ENCODE assay signal across 1 cellular context in the genomic region with DNA sequence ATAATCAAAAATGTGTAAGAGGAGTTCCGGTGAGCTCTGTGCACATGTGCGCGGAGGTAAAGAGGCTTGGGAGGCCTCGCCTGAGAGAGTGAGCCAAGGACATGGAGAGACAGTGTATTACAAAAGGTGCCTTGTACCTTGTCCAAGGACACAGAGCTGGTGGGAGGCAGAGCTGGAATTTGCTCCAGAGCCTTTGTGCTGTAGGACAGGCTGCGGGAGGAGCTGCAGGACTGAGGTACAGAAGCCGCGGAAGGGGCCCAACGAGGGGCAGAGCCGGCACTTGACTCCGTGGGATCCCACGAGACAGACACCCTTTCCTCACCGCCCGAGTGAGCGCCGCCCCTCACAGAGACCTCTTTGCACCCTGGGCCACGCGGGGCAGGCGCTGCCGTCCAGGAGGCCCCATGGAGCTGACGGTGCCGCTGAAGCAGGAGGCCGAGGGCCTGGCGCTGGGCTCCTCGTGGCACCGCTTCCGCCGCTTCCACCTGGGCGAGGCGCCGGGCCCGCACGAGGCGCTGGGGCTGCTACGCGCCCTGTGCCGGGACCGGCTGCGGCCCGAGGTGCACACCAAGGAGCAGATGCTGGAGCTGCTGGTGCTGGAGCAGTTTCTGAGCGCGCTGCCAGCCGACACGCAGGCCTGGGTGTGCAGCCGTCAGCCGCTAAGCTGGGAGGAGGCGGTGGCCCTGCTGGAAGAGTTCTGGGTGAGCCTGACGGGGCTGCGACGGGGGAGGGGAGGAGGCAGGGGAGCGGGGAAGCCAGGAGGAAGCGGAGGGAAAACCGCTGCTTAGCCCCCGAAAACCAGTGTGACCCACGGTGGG.
TF ChIP-seq lines count a peak whose summit lies in the region.

No MANE protein-coding gene starts in this region.

TF ChIP-seq in HepG2, 621 proteins besides CTCF, POLR2A, EP300 and RAD21 (continued from another document and continues in another):
- TF ChIP-seq, protein P1, sequence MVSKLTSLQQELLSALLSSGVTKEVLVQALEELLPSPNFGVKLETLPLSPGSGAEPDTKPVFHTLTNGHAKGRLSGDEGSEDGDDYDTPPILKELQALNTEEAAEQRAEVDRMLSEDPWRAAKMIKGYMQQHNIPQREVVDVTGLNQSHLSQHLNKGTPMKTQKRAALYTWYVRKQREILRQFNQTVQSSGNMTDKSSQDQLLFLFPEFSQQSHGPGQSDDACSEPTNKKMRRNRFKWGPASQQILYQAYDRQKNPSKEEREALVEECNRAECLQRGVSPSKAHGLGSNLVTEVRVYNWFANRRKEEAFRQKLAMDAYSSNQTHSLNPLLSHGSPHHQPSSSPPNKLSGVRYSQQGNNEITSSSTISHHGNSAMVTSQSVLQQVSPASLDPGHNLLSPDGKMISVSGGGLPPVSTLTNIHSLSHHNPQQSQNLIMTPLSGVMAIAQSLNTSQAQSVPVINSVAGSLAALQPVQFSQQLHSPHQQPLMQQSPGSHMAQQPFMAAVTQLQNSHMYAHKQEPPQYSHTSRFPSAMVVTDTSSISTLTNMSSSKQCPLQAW (CRISPR knock-in tag; IDR thresholded peaks at IDR 0.05) = 0 out of 2 replicates have a peak, but pooled peaks have one; percentile 16
- TF ChIP-seq STAG1 (CRISPR knock-in tag; IDR thresholded peaks at IDR 0.05) (peak; percentile 35), MAFK (conservative IDR thresholded peaks at IDR 0.05 in 1 of 2, IDR thresholded peaks at IDR 0.05 in 1 of 2; ENCODE audit: low read length in 2 of 2) (no peak), NCOA2 (CRISPR knock-in tag; IDR thresholded peaks at IDR 0.05) (peak; percentile 76), ZNF704 (CRISPR knock-in tag; IDR thresholded peaks at IDR 0.05; ENCODE audit: borderline replicate concordance) (no peak; the same call in 1 of the 2 replicates), RCOR2 (CRISPR knock-in tag; IDR thresholded peaks at IDR 0.05) (peak; percentile 79), ZNF740 (CRISPR knock-in tag; IDR thresholded peaks at IDR 0.05) (no peak; the same call in 1 of the 2 replicates), SATB2 (CRISPR knock-in tag; IDR thresholded peaks at IDR 0.05) (no peak), PLSCR1 (CRISPR knock-in tag; IDR thresholded peaks at IDR 0.05; ENCODE audit: borderline replicate concordance) (no peak), NFYC (CRISPR knock-in tag; IDR thresholded peaks at IDR 0.05) (no peak), YEATS2 (CRISPR knock-in tag; IDR thresholded peaks at IDR 0.05; ENCODE audit: borderline replicate concordance) (no peak), SOX5 (CRISPR knock-in tag; IDR thresholded peaks at IDR 0.05; ENCODE audit: borderline replicate concordance) (peak; percentile 46; the same call in 1 of the 2 replicates), ZNF121 (CRISPR knock-in tag; IDR thresholded peaks at IDR 0.05) (peak; percentile 36; the same call in 1 of the 2 replicates), SP1 (IDR thresholded peaks at IDR 0.05) (no peak), SP1 (CRISPR knock-in tag; IDR thresholded peaks at IDR 0.05) (no peak), SMC3 (IDR thresholded peaks at IDR 0.05; ENCODE audit: low read length) (no peak), KLF16 (CRISPR knock-in tag; IDR thresholded peaks at IDR 0.05) (peak in 1 of 2 experiments; percentile 82; a peak in 1 of 4 replicates), BATF2 (CRISPR knock-in tag; IDR thresholded peaks at IDR 0.05) (no peak), ETV5 (CRISPR knock-in tag; IDR thresholded peaks at IDR 0.05; ENCODE audit: borderline replicate concordance) (peak; percentile 79; the same call in 1 of the 2 replicates), CHD4 (IDR thresholded peaks at IDR 0.05; ENCODE audit: borderline replicate concordance, low read length) (no peak), NR0B2 (CRISPR knock-in tag; IDR thresholded peaks at IDR 0.05) (peak; percentile 77; the same call in 1 of the 2 replicates), ZNF841 (CRISPR knock-in tag; IDR thresholded peaks at IDR 0.05; ENCODE audit: borderline replicate concordance) (peak; percentile 81; the same call in 1 of the 2 replicates), DMAP1 (CRISPR knock-in tag; IDR thresholded peaks at IDR 0.05) (peak; percentile 91), HNRNPUL1 (IDR thresholded peaks at IDR 0.05; ENCODE audit: low read depth, low read length) (no peak), JUND (CRISPR knock-in tag; IDR thresholded peaks at IDR 0.05) (0 out of 2 replicates have a peak, but pooled peaks have one; percentile 4), PCBP1 (IDR thresholded peaks at IDR 0.05; ENCODE audit: borderline replicate concordance, low read depth, low read length) (no peak), SKI (IDR thresholded peaks at IDR 0.05; ENCODE audit: partially characterized antibody) (peak; percentile 66), KAT8 (CRISPR knock-in tag; IDR thresholded peaks at IDR 0.05) (peak; percentile 75; the same call in 1 of the 2 replicates), ZNF253 (CRISPR knock-in tag; IDR thresholded peaks at IDR 0.05; ENCODE audit: borderline replicate concordance) (no peak)
- TF ChIP-seq, protein P2, sequence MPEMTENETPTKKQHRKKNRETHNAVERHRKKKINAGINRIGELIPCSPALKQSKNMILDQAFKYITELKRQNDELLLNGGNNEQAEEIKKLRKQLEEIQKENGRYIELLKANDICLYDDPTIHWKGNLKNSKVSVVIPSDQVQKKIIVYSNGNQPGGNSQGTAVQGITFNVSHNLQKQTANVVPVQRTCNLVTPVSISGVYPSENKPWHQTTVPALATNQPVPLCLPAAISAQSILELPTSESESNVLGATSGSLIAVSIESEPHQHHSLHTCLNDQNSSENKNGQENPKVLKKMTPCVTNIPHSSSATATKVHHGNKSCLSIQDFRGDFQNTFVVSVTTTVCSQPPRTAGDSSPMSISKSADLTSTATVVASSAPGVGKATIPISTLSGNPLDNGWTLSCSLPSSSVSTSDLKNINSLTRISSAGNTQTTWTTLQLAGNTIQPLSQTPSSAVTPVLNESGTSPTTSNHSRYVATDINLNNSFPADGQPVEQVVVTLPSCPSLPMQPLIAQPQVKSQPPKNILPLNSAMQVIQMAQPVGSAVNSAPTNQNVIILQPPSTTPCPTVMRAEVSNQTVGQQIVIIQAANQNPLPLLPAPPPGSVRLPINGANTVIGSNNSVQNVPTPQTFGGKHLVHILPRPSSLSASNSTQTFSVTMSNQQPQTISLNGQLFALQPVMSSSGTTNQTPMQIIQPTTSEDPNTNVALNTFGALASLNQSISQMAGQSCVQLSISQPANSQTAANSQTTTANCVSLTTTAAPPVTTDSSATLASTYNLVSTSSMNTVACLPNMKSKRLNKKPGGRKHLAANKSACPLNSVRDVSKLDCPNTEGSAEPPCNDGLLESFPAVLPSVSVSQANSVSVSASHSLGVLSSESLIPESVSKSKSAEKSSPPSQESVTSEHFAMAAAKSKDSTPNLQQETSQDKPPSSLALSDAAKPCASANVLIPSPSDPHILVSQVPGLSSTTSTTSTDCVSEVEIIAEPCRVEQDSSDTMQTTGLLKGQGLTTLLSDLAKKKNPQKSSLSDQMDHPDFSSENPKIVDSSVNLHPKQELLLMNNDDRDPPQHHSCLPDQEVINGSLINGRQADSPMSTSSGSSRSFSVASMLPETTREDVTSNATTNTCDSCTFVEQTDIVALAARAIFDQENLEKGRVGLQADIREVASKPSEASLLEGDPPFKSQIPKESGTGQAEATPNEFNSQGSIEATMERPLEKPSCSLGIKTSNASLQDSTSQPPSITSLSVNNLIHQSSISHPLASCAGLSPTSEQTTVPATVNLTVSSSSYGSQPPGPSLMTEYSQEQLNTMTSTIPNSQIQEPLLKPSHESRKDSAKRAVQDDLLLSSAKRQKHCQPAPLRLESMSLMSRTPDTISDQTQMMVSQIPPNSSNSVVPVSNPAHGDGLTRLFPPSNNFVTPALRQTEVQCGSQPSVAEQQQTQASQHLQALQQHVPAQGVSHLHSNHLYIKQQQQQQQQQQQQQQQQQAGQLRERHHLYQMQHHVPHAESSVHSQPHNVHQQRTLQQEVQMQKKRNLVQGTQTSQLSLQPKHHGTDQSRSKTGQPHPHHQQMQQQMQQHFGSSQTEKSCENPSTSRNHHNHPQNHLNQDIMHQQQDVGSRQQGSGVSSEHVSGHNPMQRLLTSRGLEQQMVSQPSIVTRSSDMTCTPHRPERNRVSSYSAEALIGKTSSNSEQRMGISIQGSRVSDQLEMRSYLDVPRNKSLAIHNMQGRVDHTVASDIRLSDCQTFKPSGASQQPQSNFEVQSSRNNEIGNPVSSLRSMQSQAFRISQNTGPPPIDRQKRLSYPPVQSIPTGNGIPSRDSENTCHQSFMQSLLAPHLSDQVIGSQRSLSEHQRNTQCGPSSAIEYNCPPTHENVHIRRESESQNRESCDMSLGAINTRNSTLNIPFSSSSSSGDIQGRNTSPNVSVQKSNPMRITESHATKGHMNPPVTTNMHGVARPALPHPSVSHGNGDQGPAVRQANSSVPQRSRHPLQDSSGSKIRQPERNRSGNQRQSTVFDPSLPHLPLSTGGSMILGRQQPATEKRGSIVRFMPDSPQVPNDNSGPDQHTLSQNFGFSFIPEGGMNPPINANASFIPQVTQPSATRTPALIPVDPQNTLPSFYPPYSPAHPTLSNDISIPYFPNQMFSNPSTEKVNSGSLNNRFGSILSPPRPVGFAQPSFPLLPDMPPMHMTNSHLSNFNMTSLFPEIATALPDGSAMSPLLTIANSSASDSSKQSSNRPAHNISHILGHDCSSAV (CRISPR knock-in tag; IDR thresholded peaks at IDR 0.05; ENCODE audit: borderline replicate concordance) = no peak
- TF ChIP-seq, protein P3, sequence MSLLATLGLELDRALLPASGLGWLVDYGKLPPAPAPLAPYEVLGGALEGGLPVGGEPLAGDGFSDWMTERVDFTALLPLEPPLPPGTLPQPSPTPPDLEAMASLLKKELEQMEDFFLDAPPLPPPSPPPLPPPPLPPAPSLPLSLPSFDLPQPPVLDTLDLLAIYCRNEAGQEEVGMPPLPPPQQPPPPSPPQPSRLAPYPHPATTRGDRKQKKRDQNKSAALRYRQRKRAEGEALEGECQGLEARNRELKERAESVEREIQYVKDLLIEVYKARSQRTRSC (CRISPR knock-in tag; IDR thresholded peaks at IDR 0.05; ENCODE audit: low read depth) = peak; percentile 25; the same call in 1 of the 2 replicates
- TF ChIP-seq, protein P4, sequence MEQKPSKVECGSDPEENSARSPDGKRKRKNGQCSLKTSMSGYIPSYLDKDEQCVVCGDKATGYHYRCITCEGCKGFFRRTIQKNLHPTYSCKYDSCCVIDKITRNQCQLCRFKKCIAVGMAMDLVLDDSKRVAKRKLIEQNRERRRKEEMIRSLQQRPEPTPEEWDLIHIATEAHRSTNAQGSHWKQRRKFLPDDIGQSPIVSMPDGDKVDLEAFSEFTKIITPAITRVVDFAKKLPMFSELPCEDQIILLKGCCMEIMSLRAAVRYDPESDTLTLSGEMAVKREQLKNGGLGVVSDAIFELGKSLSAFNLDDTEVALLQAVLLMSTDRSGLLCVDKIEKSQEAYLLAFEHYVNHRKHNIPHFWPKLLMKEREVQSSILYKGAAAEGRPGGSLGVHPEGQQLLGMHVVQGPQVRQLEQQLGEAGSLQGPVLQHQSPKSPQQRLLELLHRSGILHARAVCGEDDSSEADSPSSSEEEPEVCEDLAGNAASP (CRISPR knock-in tag; IDR thresholded peaks at IDR 0.05; ENCODE audit: borderline replicate concordance) = peak; percentile 80; the same call in 1 of the 2 replicates
- TF ChIP-seq, protein P5, sequence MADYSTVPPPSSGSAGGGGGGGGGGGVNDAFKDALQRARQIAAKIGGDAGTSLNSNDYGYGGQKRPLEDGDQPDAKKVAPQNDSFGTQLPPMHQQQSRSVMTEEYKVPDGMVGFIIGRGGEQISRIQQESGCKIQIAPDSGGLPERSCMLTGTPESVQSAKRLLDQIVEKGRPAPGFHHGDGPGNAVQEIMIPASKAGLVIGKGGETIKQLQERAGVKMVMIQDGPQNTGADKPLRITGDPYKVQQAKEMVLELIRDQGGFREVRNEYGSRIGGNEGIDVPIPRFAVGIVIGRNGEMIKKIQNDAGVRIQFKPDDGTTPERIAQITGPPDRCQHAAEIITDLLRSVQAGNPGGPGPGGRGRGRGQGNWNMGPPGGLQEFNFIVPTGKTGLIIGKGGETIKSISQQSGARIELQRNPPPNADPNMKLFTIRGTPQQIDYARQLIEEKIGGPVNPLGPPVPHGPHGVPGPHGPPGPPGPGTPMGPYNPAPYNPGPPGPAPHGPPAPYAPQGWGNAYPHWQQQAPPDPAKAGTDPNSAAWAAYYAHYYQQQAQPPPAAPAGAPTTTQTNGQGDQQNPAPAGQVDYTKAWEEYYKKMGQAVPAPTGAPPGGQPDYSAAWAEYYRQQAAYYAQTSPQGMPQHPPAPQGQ (CRISPR knock-in tag; IDR thresholded peaks at IDR 0.05; ENCODE audit: borderline replicate concordance) = no peak
- TF ChIP-seq, protein P6, sequence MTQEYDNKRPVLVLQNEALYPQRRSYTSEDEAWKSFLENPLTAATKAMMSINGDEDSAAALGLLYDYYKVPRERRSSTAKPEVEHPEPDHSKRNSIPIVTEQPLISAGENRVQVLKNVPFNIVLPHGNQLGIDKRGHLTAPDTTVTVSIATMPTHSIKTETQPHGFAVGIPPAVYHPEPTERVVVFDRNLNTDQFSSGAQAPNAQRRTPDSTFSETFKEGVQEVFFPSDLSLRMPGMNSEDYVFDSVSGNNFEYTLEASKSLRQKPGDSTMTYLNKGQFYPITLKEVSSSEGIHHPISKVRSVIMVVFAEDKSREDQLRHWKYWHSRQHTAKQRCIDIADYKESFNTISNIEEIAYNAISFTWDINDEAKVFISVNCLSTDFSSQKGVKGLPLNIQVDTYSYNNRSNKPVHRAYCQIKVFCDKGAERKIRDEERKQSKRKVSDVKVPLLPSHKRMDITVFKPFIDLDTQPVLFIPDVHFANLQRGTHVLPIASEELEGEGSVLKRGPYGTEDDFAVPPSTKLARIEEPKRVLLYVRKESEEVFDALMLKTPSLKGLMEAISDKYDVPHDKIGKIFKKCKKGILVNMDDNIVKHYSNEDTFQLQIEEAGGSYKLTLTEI (CRISPR knock-in tag; conservative IDR thresholded peaks at IDR 0.05) = no peak
